In the genomic region with DNA sequence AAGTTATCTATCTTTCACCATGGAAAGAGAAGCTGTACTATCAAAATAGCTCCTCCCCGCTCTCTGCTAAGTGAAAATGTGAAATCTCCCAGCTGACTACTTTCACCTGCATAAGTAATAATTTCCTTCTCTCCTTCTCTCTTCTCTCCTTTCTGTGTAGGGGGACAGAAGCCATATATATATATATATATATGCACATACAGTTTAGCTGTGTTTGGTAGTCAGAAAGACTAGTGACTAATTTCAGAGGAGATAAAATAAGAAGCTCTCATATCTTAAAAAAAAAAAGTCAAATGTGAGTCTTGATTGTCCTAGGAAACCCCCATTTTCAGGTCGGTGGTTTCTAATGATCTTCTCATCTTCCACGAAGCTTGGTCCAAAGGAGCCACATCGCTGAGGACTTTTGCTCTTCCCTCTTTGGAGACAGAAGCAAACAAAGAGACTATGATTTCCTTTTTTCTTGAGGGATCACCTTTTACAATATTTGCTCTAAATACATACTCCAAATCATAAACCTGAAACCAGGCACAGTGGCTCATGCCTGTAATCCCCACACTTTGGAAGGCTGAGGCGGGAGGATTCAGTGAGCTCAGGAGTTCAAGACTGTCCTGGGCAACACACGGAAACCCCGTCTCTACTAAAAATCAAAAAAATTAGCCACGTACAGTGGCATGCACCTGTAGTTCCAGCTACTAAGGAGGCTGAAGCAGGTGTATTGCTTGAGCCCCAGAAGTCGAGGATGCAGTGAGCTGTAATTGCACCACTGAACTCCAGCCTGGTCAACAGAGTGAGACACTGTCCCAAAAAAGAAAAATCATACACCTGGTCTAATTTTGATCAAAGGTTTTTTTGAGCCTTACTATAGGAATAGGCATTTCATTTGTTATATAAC, we compare ENCODE assay signal across 13 cellular contexts. TPM values are rescaled to one million over a fixed set of nuclear protein-coding genes. Genes with fewer than 3 reads are reported as not detected.
DNase-seq lines count a peak whose midpoint lies in the region; ATAC-seq lines count a peak whose summit lies in the region.
"Had no signal": no experiment of that assay in that cellular context is flagged by ENCODE, and none has a peak within 500 bp of the region (broad histone marks: within the 10 kb centered on the region; RNA-seq: fewer than 3 reads in every experiment).

No MANE protein-coding gene starts in this region.

- CTCF ChIA-PET in activated naive CD4-positive, alpha-beta T cell treated with anti-CD3 and anti-CD28 coated beads for 36 hours (lab: Charles Lee): interaction anchor here (0.7 to 1.6 kb wide), 7 partner anchors 19 to 214 kb away, joined by 3 to 7 read pairs (median 4); a partner anchor contains a TSS

- H3K4me3 Mint-ChIP-seq in activated naive CD4-positive, alpha-beta T cell treated with anti-CD3 and anti-CD28 coated beads for 36 hours: no peak overlapping the region
- H3K4me3 Mint-ChIP-seq in activated naive CD8-positive, alpha-beta T cell treated with anti-CD3 and anti-CD28 coated beads, Interleukin-2, amount 50 U/mL, for 24 hours: peak overlapping the region; percentile 3
- H3K4me3 Mint-ChIP-seq in stimulated activated effector memory CD8-positive, alpha-beta T cell treated with anti-CD3 and anti-CD28 coated beads, Interleukin-12 subunit alpha, Interleukin-12 subunit beta, amount 100 ng/mL, for 72 hours: no peak overlapping the region

- no peaks in the 10 kb centered on the region for H3K9me3 ChIP-seq in HAP-1
- H3K9me3 ChIP-seq: SJCRH30 had no signal

- H3K27ac Mint-ChIP-seq in activated naive CD4-positive, alpha-beta T cell treated with anti-CD3 and anti-CD28 coated beads for 36 hours: peak overlapping the region; percentile 61
- H3K27ac Mint-ChIP-seq in activated naive CD8-positive, alpha-beta T cell treated with anti-CD3 and anti-CD28 coated beads, Interleukin-2, amount 50 U/mL, for 24 hours: peak overlapping the region; percentile 96
- H3K27ac Mint-ChIP-seq in stimulated activated effector memory CD8-positive, alpha-beta T cell treated with anti-CD3 and anti-CD28 coated beads, Interleukin-12 subunit alpha, Interleukin-12 subunit beta, amount 100 ng/mL, for 72 hours: peak overlapping the region; percentile 36

- H3K27me3 ChIP-seq in HAP-1 (ENCODE audit: low read depth): no peaks in the 10 kb centered on the region
- H3K27me3 ChIP-seq: SJCRH30 had no signal

- no peaks in the 10 kb centered on the region for H3K9me3 Mint-ChIP-seq in activated naive CD4-positive, alpha-beta T cell treated with anti-CD3 and anti-CD28 coated beads for 36 hours
- no peaks in the 10 kb centered on the region for H3K9me3 Mint-ChIP-seq in activated naive CD8-positive, alpha-beta T cell treated with anti-CD3 and anti-CD28 coated beads, Interleukin-2, amount 50 U/mL, for 24 hours
- H3K9me3 Mint-ChIP-seq in stimulated activated effector memory CD8-positive, alpha-beta T cell treated with anti-CD3 and anti-CD28 coated beads, Interleukin-12 subunit alpha, Interleukin-12 subunit beta, amount 100 ng/mL, for 72 hours: no peaks in the 10 kb centered on the region

- DNase-seq in activated naive CD4-positive, alpha-beta T cell treated with anti-CD3 and anti-CD28 coated beads for 36 hours: no peak
- no peak for DNase-seq in activated naive CD4-positive, alpha-beta T cell treated with anti-CD3 and anti-CD28 coated beads, Interleukin-2, amount 50 U/mL, for 16 hours
- DNase-seq in activated naive CD8-positive, alpha-beta T cell treated with anti-CD3 and anti-CD28 coated beads, Interleukin-2, amount 50 U/mL, for 24 hours: no peak
- DNase-seq in stimulated activated effector memory CD8-positive, alpha-beta T cell treated with anti-CD3 and anti-CD28 coated beads, Interleukin-12 subunit alpha, Interleukin-12 subunit beta, amount 100 ng/mL, for 72 hours (ENCODE audit: low spot score in 2 of 2): no peak
- no peak for DNase-seq in HAP-1 (ENCODE audit: low spot score in 2 of 2)
- DNase-seq: NCI-H1694, NCI-H446 treated with DMSO at 0.1 percent for 48 hours, substantia nigra, T-helper 9 cell had no signal

- H3K4me1 ChIP-seq in HAP-1: peaks cover 4% of the 10 kb centered on the region; the same call in 1 of the 2 replicates

- no peaks in the 10 kb centered on the region for H3K36me3 ChIP-seq in HAP-1 (replicated peaks)
- H3K36me3 ChIP-seq: SJCRH30 had no signal

- ATAC-seq in HG02852 (IDR thresholded peaks at IDR 0.05; ENCODE audit: unreplicated experiment) (peak; percentile 32), GM19395 (IDR thresholded peaks at IDR 0.05; ENCODE audit: unreplicated experiment) (no peak), GM21515 (IDR thresholded peaks at IDR 0.05; ENCODE audit: unreplicated experiment) (no peak)
- ATAC-seq in activated naive CD8-positive, alpha-beta T cell treated with anti-CD3 and anti-CD28 coated beads, Interleukin-2, amount 50 U/mL, for 24 hours: peak; percentile 77
- peak; percentile 67 for ATAC-seq in stimulated activated effector memory CD8-positive, alpha-beta T cell treated with anti-CD3 and anti-CD28 coated beads, Interleukin-12 subunit alpha, Interleukin-12 subunit beta, amount 100 ng/mL, for 72 hours

- H3K27me3 Mint-ChIP-seq in activated naive CD4-positive, alpha-beta T cell treated with anti-CD3 and anti-CD28 coated beads for 36 hours (ENCODE audit: low read depth): no peaks in the 10 kb centered on the region
- H3K27me3 Mint-ChIP-seq in activated naive CD8-positive, alpha-beta T cell treated with anti-CD3 and anti-CD28 coated beads, Interleukin-2, amount 50 U/mL, for 24 hours: peaks cover 4% of the 10 kb centered on the region

- no peak overlapping the region for H3K4me3 ChIP-seq in HAP-1
- H3K4me3 ChIP-seq: SJCRH30 had no signal

- no peaks in the 10 kb centered on the region for H3K36me3 Mint-ChIP-seq in activated naive CD4-positive, alpha-beta T cell treated with anti-CD3 and anti-CD28 coated beads for 36 hours (ENCODE audit: low read depth)
- H3K36me3 Mint-ChIP-seq in activated naive CD8-positive, alpha-beta T cell treated with anti-CD3 and anti-CD28 coated beads, Interleukin-2, amount 50 U/mL, for 24 hours (ENCODE audit: low read depth): peaks cover 5% of the 10 kb centered on the region
- peaks cover 9% of the 10 kb centered on the region for H3K36me3 Mint-ChIP-seq in stimulated activated effector memory CD8-positive, alpha-beta T cell treated with anti-CD3 and anti-CD28 coated beads, Interleukin-12 subunit alpha, Interleukin-12 subunit beta, amount 100 ng/mL, for 72 hours

- intact Hi-C loops in activated naive CD4-positive, alpha-beta T cell treated with anti-CD3 and anti-CD28 coated beads for 36 hours (cut with micrococcal nuclease): no loop called here

- peaks cover 34% of the 10 kb centered on the region for H3K4me1 Mint-ChIP-seq in activated naive CD4-positive, alpha-beta T cell treated with anti-CD3 and anti-CD28 coated beads for 36 hours (ENCODE audit: low read depth)
- peaks cover 50% of the 10 kb centered on the region for H3K4me1 Mint-ChIP-seq in activated naive CD8-positive, alpha-beta T cell treated with anti-CD3 and anti-CD28 coated beads, Interleukin-2, amount 50 U/mL, for 24 hours
- H3K4me1 Mint-ChIP-seq in stimulated activated effector memory CD8-positive, alpha-beta T cell treated with anti-CD3 and anti-CD28 coated beads, Interleukin-12 subunit alpha, Interleukin-12 subunit beta, amount 100 ng/mL, for 72 hours: peaks cover 17% of the 10 kb centered on the region

- in situ Hi-C loops in HAP-1 (cut with MboI; ENCODE audit: low sequenced_read_pairs): no loop called here

RNA-seq across cellular contexts. Expression of a gene that starts 30.8 kb away (rescaled TPM):
- 100 to 1,000 TPM; 277 to 288 TPM for total RNA-seq in activated naive CD4-positive, alpha-beta T cell treated with anti-CD3 and anti-CD28 coated beads for 36 hours

RNA-seq across cellular contexts. Expression of a gene that starts 45.6 kb away (rescaled TPM):
- 1 to 10 TPM; 3.6 to 3.9 TPM for total RNA-seq in activated naive CD4-positive, alpha-beta T cell treated with anti-CD3 and anti-CD28 coated beads for 36 hours

RNA-seq across cellular contexts. Expression of a gene that starts 46.0 kb away (rescaled TPM):
- 10 to 100 TPM; 40.4 to 42.7 TPM for total RNA-seq in activated naive CD4-positive, alpha-beta T cell treated with anti-CD3 and anti-CD28 coated beads for 36 hours

Comparison
In these comparisons a context has a peak if more than half of its experiments do, and no peak if none do; other contexts are left out.
1. H3K27ac Mint-ChIP-seq: peak in every context shown above with its lines; median percentile 96 in activated naive CD8-positive, alpha-beta T cell treated with anti-CD3 and anti-CD28 coated beads, Interleukin-2, amount 50 U/mL, for 24 hours; 61 in activated naive CD4-positive, alpha-beta T cell treated with anti-CD3 and anti-CD28 coated beads for 36 hours; 36 in stimulated activated effector memory CD8-positive, alpha-beta T cell treated with anti-CD3 and anti-CD28 coated beads, Interleukin-12 subunit alpha, Interleukin-12 subunit beta, amount 100 ng/mL, for 72 hours.
2. ATAC-seq: peak in HG02852 (single experiment), activated naive CD8-positive, alpha-beta T cell treated with anti-CD3 and anti-CD28 coated beads, Interleukin-2, amount 50 U/mL, for 24 hours (single experiment) and stimulated activated effector memory CD8-positive, alpha-beta T cell treated with anti-CD3 and anti-CD28 coated beads, Interleukin-12 subunit alpha, Interleukin-12 subunit beta, amount 100 ng/mL, for 72 hours (single experiment); none in GM19395 (single experiment) and GM21515 (single experiment).